ENCODE assay signal across 23 cellular contexts in genomic region chr14:20712900-20713299, GRCh38. TPM values are rescaled to one million over a fixed set of nuclear protein-coding genes. Genes with fewer than 3 reads are reported as not detected.
DNase-seq lines count a peak whose midpoint lies in the region; ATAC-seq, FAIRE-seq and TF ChIP-seq lines count a peak whose summit lies in the region.
"Had no signal": no experiment of that assay in that cellular context is flagged by ENCODE, and none has a peak within 500 bp of the region (broad histone marks: within the 10 kb centered on the region; RNA-seq: fewer than 3 reads in every experiment).

No MANE protein-coding gene starts in this region.

- H3K9me3 ChIP-seq in liver (ENCODE audit: control insufficient read depth in 4 of 4, low read length in 3 of 4), result no peaks in the 10 kb centered on the region
- no peaks in the 10 kb centered on the region for H3K9me3 ChIP-seq in HepG2 (ENCODE audit: low read length)
- H3K9me3 ChIP-seq: BLaER1 had no signal

- no peak for TF ChIP-seq EP300 in HepG2 (IDR thresholded peaks at IDR 0.05; ENCODE audit: low read depth in 2 of 2, low read length in 2 of 2)
- no peak for TF ChIP-seq EP300 in HepG2 (CRISPR knock-in tag; IDR thresholded peaks at IDR 0.05; ENCODE audit: borderline replicate concordance)

- no peak overlapping the region for H3K4me2 ChIP-seq in HepG2 (ENCODE audit: low read depth, low read length)
- H3K4me2 ChIP-seq: BLaER1 had no signal

- POLR2A ChIA-PET in HepG2 (lab: Yijun Ruan, JAX), result no interaction called here

- in situ Hi-C loops in HepG2 (cut with HindIII; ENCODE audit: extremely low pct_ligation_motif_present, low pct_unique_long_range_greater_than_20kb), result no loop called here

- H3K9ac ChIP-seq in liver (ENCODE audit: low read depth in 1 of 2, low read length in 2 of 2) (no peak overlapping the region), HepG2 (ENCODE audit: insufficient read depth, low read depth, low read length) (no peak overlapping the region)
- H3K9ac ChIP-seq: BLaER1 had no signal

- TF ChIP-seq RAD21 in liver (IDR thresholded peaks at IDR 0.05) (no peak), HepG2 (CRISPR knock-in tag; IDR thresholded peaks at IDR 0.05) (no peak)

- H3K27ac Mint-ChIP-seq in dendritic cell treated with granulocyte-macrophage colony-stimulating factor and Interleukin-4, amounts not matched to agents 40 ng/mL and 50 ng/mL, for 4 days, result peak overlapping the region; percentile 96
- H3K27ac Mint-ChIP-seq in naive B cell, result peak overlapping the region in 2 of 6 donors; percentile 90
- H3K27ac Mint-ChIP-seq: CD4-positive, CD25-positive, alpha-beta regulatory T cell had no signal

- H4K20me1 ChIP-seq in HepG2 (ENCODE audit: insufficient read depth, low read length), result no peaks in the 10 kb centered on the region
- H4K20me1 ChIP-seq: BLaER1 had no signal

- DNase-seq in HepG2 (ENCODE audit: low spot score), result no peak
- DNase-seq in naive B cell, result no peak
- no peak for DNase-seq in RKO (ENCODE audit: low spot score)
- DNase-seq in Kasumi-1 (lab: John Stamatoyannopoulos, UW), result no peak
- DNase-seq in NCI-H1105 (lab: John Stamatoyannopoulos, UW), result no peak
- DNase-seq: 8988T; ACHN; CD4-positive, CD25-positive, alpha-beta regulatory T cell; NCI-H1092 treated with DMSO at 0.1 percent for 48 hours; NCI-H146; NCI-H1930; NCI-H2107; NCI-H524; NCI-H748 treated with DMSO at 0.1 percent for 48 hours; NK-92 treated with Interleukin-12 subunit alpha and Interleukin-12 subunit beta, amount 100 ng/mL, for 24 hours; SHP77 treated with DMSO at 0.1 percent for 48 hours had no signal

- BruUV-seq in HepG2 (replicated peaks; lab: Mats Ljungman, UMichigan), result no TSS peak

- H3K27me3 ChIP-seq in liver (ENCODE audit: control insufficient read depth in 4 of 4, insufficient read depth in 4 of 4, low read length in 3 of 4) (no peaks in the 10 kb centered on the region), HepG2 (ENCODE audit: control insufficient read depth in 1 of 2, insufficient read depth in 2 of 2, low read length in 2 of 2) (no peaks in the 10 kb centered on the region)
- H3K27me3 ChIP-seq: BLaER1 had no signal

- H3K4me1 ChIP-seq in liver (ENCODE audit: control insufficient read depth in 4 of 4, insufficient read depth in 4 of 4, low read length in 3 of 4) (no peaks in the 10 kb centered on the region), HepG2 (ENCODE audit: insufficient read depth, low read length) (peaks cover under 1% of the 10 kb centered on the region; the same call in 1 of the 2 replicates)
- H3K4me1 ChIP-seq: BLaER1 had no signal

- peak overlapping the region; percentile 62 for H3K4me3 Mint-ChIP-seq in dendritic cell treated with granulocyte-macrophage colony-stimulating factor and Interleukin-4, amounts not matched to agents 40 ng/mL and 50 ng/mL, for 4 days
- peak overlapping the region in 7 of 8 donors; percentile 0 to 59 (median 26) for H3K4me3 Mint-ChIP-seq in naive B cell
- H3K4me3 Mint-ChIP-seq: CD4-positive, CD25-positive, alpha-beta regulatory T cell had no signal

- no peak overlapping the region for H3K27ac ChIP-seq in liver (ENCODE audit: low read depth in 1 of 2, low read length in 2 of 2)
- no peak overlapping the region for H3K27ac ChIP-seq in HepG2 (ENCODE audit: extremely low read length, insufficient read depth, low read length)
- H3K27ac ChIP-seq: BLaER1, HL-60 had no signal

- TF ChIP-seq POLR2A in HepG2 (IDR thresholded peaks at IDR 0.05; ENCODE audit: insufficient read depth in 1 of 2, low read depth in 2 of 2, low read length in 2 of 2), result no peak

- no peak for TF ChIP-seq CTCF in liver (IDR thresholded peaks at IDR 0.05; ENCODE audit: low read depth, low read length, missing input control)
- no peak for TF ChIP-seq CTCF in HepG2 (CRISPR knock-in tag; IDR thresholded peaks at IDR 0.05)

- H3K4me1 Mint-ChIP-seq in dendritic cell treated with granulocyte-macrophage colony-stimulating factor and Interleukin-4, amounts not matched to agents 40 ng/mL and 50 ng/mL, for 4 days (ENCODE audit: low read depth), result peaks cover 52% of the 10 kb centered on the region
- peaks cover 41 to 66% (median 53%) of the 10 kb centered on the region in 3 donors for H3K4me1 Mint-ChIP-seq in naive B cell
- H3K4me1 Mint-ChIP-seq: CD4-positive, CD25-positive, alpha-beta regulatory T cell had no signal

- FAIRE-seq in HepG2 (lab: Jason Lieb, UNC), result no peak
- FAIRE-seq: D721Med had no signal

- ATAC-seq in HepG2 (no peak), naive B cell (ENCODE audit: low read depth in 2 of 2) (no peak)
- ATAC-seq: HCT116 had no signal

- CTCF ChIA-PET in HepG2 (lab: Yijun Ruan, JAX; ENCODE audit: low intra/inter-chr PET ratio, low total read pairs), result no interaction called here

- no peaks in the 10 kb centered on the region for H3K79me2 ChIP-seq in HepG2 (ENCODE audit: insufficient read depth, low read length)

- H3K4me3 ChIP-seq in liver (ENCODE audit: low read depth in 1 of 3, low read length in 3 of 3) (no peak overlapping the region), HepG2 (replicated peaks in 1 of 3; ENCODE audit: insufficient read depth in 1 of 3, low read depth in 2 of 3, low read length in 3 of 3) (no peak overlapping the region)
- H3K4me3 ChIP-seq: BLaER1 had no signal

- WGBS in liver, result 50% methylated on average over 2 of the region's 2 CpGs
- WGBS in HepG2 (ENCODE audit: low lambda C conversion rate), result 8% methylated on average over 2 of the region's 2 CpGs

- H3K27me3 Mint-ChIP-seq in dendritic cell treated with granulocyte-macrophage colony-stimulating factor and Interleukin-4, amounts not matched to agents 40 ng/mL and 50 ng/mL, for 4 days, result no peaks in the 10 kb centered on the region
- no peaks in the 10 kb centered on the region for H3K27me3 Mint-ChIP-seq in naive B cell

- H3K36me3 ChIP-seq in liver (ENCODE audit: control insufficient read depth in 4 of 4, insufficient read depth in 3 of 4, low read depth in 1 of 4, low read length in 3 of 4) (no peaks in the 10 kb centered on the region), HepG2 (replicated peaks in 1 of 2; ENCODE audit: control insufficient read depth in 1 of 2, insufficient read depth in 2 of 2, low read length in 2 of 2) (no peaks in the 10 kb centered on the region)
- H3K36me3 ChIP-seq: BLaER1 had no signal

- H3K36me3 Mint-ChIP-seq in dendritic cell treated with granulocyte-macrophage colony-stimulating factor and Interleukin-4, amounts not matched to agents 40 ng/mL and 50 ng/mL, for 4 days (ENCODE audit: low read depth), result no peaks in the 10 kb centered on the region
- peaks cover 7 to 10% of the 10 kb centered on the region in 2 donors for H3K36me3 Mint-ChIP-seq in naive B cell
- H3K36me3 Mint-ChIP-seq: CD4-positive, CD25-positive, alpha-beta regulatory T cell had no signal

- intact Hi-C loops in HepG2 (cut with micrococcal nuclease; ENCODE audit: unreplicated experiment), result no loop called here
- intact Hi-C loops in dendritic cell treated with granulocyte-macrophage colony-stimulating factor and Interleukin-4, amounts not matched to agents 40 ng/mL and 50 ng/mL, for 4 days (cut with micrococcal nuclease), result no loop called here

- no peaks in the 10 kb centered on the region for H3K9me3 Mint-ChIP-seq in dendritic cell treated with granulocyte-macrophage colony-stimulating factor and Interleukin-4, amounts not matched to agents 40 ng/mL and 50 ng/mL, for 4 days
- H3K9me3 Mint-ChIP-seq in naive B cell, result peaks cover 0 to 14% (median 4%) of the 10 kb centered on the region in 7 donors
- H3K9me3 Mint-ChIP-seq: CD4-positive, CD25-positive, alpha-beta regulatory T cell had no signal

- no peak overlapping the region for H2AFZ ChIP-seq in HepG2 (ENCODE audit: low read length)

RNA-seq across cellular contexts. Expression of gene ANG, which starts 24.3 kb away (rescaled TPM):
- total RNA-seq in liver (1,000 to 10,000 TPM in 1 of 2 donors, 100 to 1,000 TPM in 1; 153 to 1,589 TPM), HepG2 (2016; rRNA removed; fragmentation: Illumina TruSeq; extraction: Trizol) (50.4 and 83.6 TPM in 2 replicates)
- polyA plus RNA-seq in liver (1,000 to 10,000 TPM; 1,170 to 2,524 TPM), HepG2 (2011; rRNA removed) (401 and 507 TPM in 2 replicates), naive B cell (ENCODE audit: low read depth in 6 of 6) (under 1 TPM in 3 of 6 donors, not detected in 3; 0.53 to 0.63 (median 0.57) TPM)
- total RNA-seq in HepG2 (2016; cell fraction: cytosol; rRNA removed; fragmentation: Illumina TruSeq; extraction: Trizol; ENCODE audit: low read depth), result 23.2 and 27.0 TPM in 2 replicates
- 48.4 and 82.5 TPM in 2 replicates for total RNA-seq in HepG2 (2016; cell fraction: insoluble cytoplasmic fraction; rRNA removed; fragmentation: Illumina TruSeq; extraction: Trizol)
- total RNA-seq in HepG2 (2016; cell fraction: membrane; rRNA removed; fragmentation: Illumina TruSeq; extraction: Trizol), result 22.2 and 27.0 TPM in 2 replicates
- total RNA-seq in HepG2 (2016; cell fraction: nucleus; rRNA removed; fragmentation: Illumina TruSeq; extraction: Trizol), result 69.5 and 76.6 TPM in 2 replicates
- 420 and 539 TPM in 2 replicates for polyA plus RNA-seq in HepG2 (2011; cell fraction: cytosol; rRNA removed)
- 150 and 205 TPM in 2 replicates for polyA plus RNA-seq in HepG2 (2011; cell fraction: nucleus; rRNA removed)
- polyA plus RNA-seq in HepG2 (2012), result 329 and 401 TPM in 2 replicates
- polyA plus RNA-seq in HepG2 (2016; cell fraction: cytosol; fragmentation: Illumina TruSeq; extraction: Trizol; ENCODE audit: low read depth), result 25.5 and 31.5 TPM in 2 replicates
- 65.2 and 70.4 TPM in 2 replicates for polyA plus RNA-seq in HepG2 (2016; cell fraction: insoluble cytoplasmic fraction; fragmentation: Illumina TruSeq; extraction: Trizol; ENCODE audit: low read depth)
- polyA plus RNA-seq in HepG2 (2016; cell fraction: membrane; fragmentation: Illumina TruSeq; extraction: Trizol; ENCODE audit: low read depth), result 23.0 and 26.6 TPM in 2 replicates
- polyA plus RNA-seq in HepG2 (2016; cell fraction: nucleus; fragmentation: Illumina TruSeq; extraction: Trizol; ENCODE audit: insufficient read depth, low read depth), result 153 and 158 TPM in 2 replicates
- 12.3 and 417 TPM in 2 replicates for polyA minus RNA-seq in HepG2 (2011; rRNA and poly(A)+ RNA removed; ENCODE audit: low replicate concordance)
- polyA minus RNA-seq in HepG2 (2011; cell fraction: cytosol; rRNA and poly(A)+ RNA removed), result 112 and 146 TPM in 2 replicates
- 99.3 and 162 TPM in 2 replicates for polyA minus RNA-seq in HepG2 (2011; cell fraction: nucleus; rRNA and poly(A)+ RNA removed)

RNA-seq across cellular contexts. Expression of gene RNASE4, which starts 28.5 kb away (rescaled TPM):
- total RNA-seq in liver (100 to 1,000 TPM; 129 to 191 TPM), HepG2 (2016; rRNA removed; fragmentation: Illumina TruSeq; extraction: Trizol) (72.6 and 109 TPM in 2 replicates)
- polyA plus RNA-seq in liver (100 to 1,000 TPM; 176 to 319 TPM), HepG2 (2011; rRNA removed) (983 and 1,053 TPM in 2 replicates), naive B cell (ENCODE audit: low read depth in 6 of 6) (under 1 TPM in 5 of 6 donors, not detected in 1; 0.18 to 0.61 (median 0.34) TPM)
- total RNA-seq in HepG2 (2016; cell fraction: cytosol; rRNA removed; fragmentation: Illumina TruSeq; extraction: Trizol; ENCODE audit: low read depth), result 10.9 and 11.4 TPM in 2 replicates
- 67.4 and 98.7 TPM in 2 replicates for total RNA-seq in HepG2 (2016; cell fraction: insoluble cytoplasmic fraction; rRNA removed; fragmentation: Illumina TruSeq; extraction: Trizol)
- 28.9 and 30.2 TPM in 2 replicates for total RNA-seq in HepG2 (2016; cell fraction: membrane; rRNA removed; fragmentation: Illumina TruSeq; extraction: Trizol)
- 95.6 and 108 TPM in 2 replicates for total RNA-seq in HepG2 (2016; cell fraction: nucleus; rRNA removed; fragmentation: Illumina TruSeq; extraction: Trizol)
- polyA plus RNA-seq in HepG2 (2011; cell fraction: cytosol; rRNA removed), result 857 and 1,050 TPM in 2 replicates
- polyA plus RNA-seq in HepG2 (2011; cell fraction: nucleus; rRNA removed), result 311 and 364 TPM in 2 replicates
- polyA plus RNA-seq in HepG2 (2012), result 204 and 361 TPM in 2 replicates
- polyA plus RNA-seq in HepG2 (2016; cell fraction: cytosol; fragmentation: Illumina TruSeq; extraction: Trizol; ENCODE audit: low read depth), result 16.1 and 18.9 TPM in 2 replicates
- polyA plus RNA-seq in HepG2 (2016; cell fraction: insoluble cytoplasmic fraction; fragmentation: Illumina TruSeq; extraction: Trizol; ENCODE audit: low read depth), result 74.2 and 86.3 TPM in 2 replicates
- 32.5 and 32.6 TPM in 2 replicates for polyA plus RNA-seq in HepG2 (2016; cell fraction: membrane; fragmentation: Illumina TruSeq; extraction: Trizol; ENCODE audit: low read depth)
- 155 and 191 TPM in 2 replicates for polyA plus RNA-seq in HepG2 (2016; cell fraction: nucleus; fragmentation: Illumina TruSeq; extraction: Trizol; ENCODE audit: insufficient read depth, low read depth)
- 8.4 and 784 TPM in 2 replicates for polyA minus RNA-seq in HepG2 (2011; rRNA and poly(A)+ RNA removed; ENCODE audit: low replicate concordance)
- polyA minus RNA-seq in HepG2 (2011; cell fraction: cytosol; rRNA and poly(A)+ RNA removed), result 239 and 293 TPM in 2 replicates
- polyA minus RNA-seq in HepG2 (2011; cell fraction: nucleus; rRNA and poly(A)+ RNA removed), result 93.9 and 153 TPM in 2 replicates

RNA-seq across cellular contexts. Expression of gene EDDM3A, which starts 32.8 kb away (rescaled TPM):
- total RNA-seq in liver, result not detected
- polyA plus RNA-seq in liver, result not detected
- not detected in 2 replicates for total RNA-seq in HepG2 (2016; rRNA removed; fragmentation: Illumina TruSeq; extraction: Trizol)
- not detected in 2 replicates for total RNA-seq in HepG2 (2016; cell fraction: cytosol; rRNA removed; fragmentation: Illumina TruSeq; extraction: Trizol; ENCODE audit: low read depth)
- total RNA-seq in HepG2 (2016; cell fraction: insoluble cytoplasmic fraction; rRNA removed; fragmentation: Illumina TruSeq; extraction: Trizol), result not detected in 2 replicates
- not detected in 2 replicates for total RNA-seq in HepG2 (2016; cell fraction: membrane; rRNA removed; fragmentation: Illumina TruSeq; extraction: Trizol)
- not detected in 2 replicates for total RNA-seq in HepG2 (2016; cell fraction: nucleus; rRNA removed; fragmentation: Illumina TruSeq; extraction: Trizol)
- polyA plus RNA-seq in HepG2 (2011; rRNA removed), result not detected in 2 replicates
- polyA plus RNA-seq in HepG2 (2011; cell fraction: cytosol; rRNA removed), result not detected in 2 replicates
- polyA plus RNA-seq in HepG2 (2011; cell fraction: nucleus; rRNA removed), result not detected in 2 replicates
- not detected in 2 replicates for polyA plus RNA-seq in HepG2 (2012)
- polyA plus RNA-seq in HepG2 (2016; cell fraction: cytosol; fragmentation: Illumina TruSeq; extraction: Trizol; ENCODE audit: low read depth), result not detected in 2 replicates
- polyA plus RNA-seq in HepG2 (2016; cell fraction: insoluble cytoplasmic fraction; fragmentation: Illumina TruSeq; extraction: Trizol; ENCODE audit: low read depth), result not detected in 2 replicates
- not detected in 2 replicates for polyA plus RNA-seq in HepG2 (2016; cell fraction: membrane; fragmentation: Illumina TruSeq; extraction: Trizol; ENCODE audit: low read depth)
- polyA plus RNA-seq in HepG2 (2016; cell fraction: nucleus; fragmentation: Illumina TruSeq; extraction: Trizol; ENCODE audit: insufficient read depth, low read depth), result not detected in 2 replicates
- polyA minus RNA-seq in HepG2 (2011; rRNA and poly(A)+ RNA removed; ENCODE audit: low replicate concordance), result not detected in 2 replicates
- polyA minus RNA-seq in HepG2 (2011; cell fraction: cytosol; rRNA and poly(A)+ RNA removed), result not detected in 2 replicates
- polyA minus RNA-seq in HepG2 (2011; cell fraction: nucleus; rRNA and poly(A)+ RNA removed), result not detected in 2 replicates
- under 1 TPM in 3 of 6 donors, not detected in 3; 0.31 to 0.52 (median 0.47) TPM for polyA plus RNA-seq in naive B cell (ENCODE audit: low read depth in 6 of 6)
- total RNA-seq: CD4-positive, CD25-positive, alpha-beta regulatory T cell; H4 had no signal
- polyA plus RNA-seq: CD4-positive, CD25-positive, alpha-beta regulatory T cell had no signal

RNA-seq across cellular contexts. Expression of gene EDDM3B, which starts 55.3 kb away (rescaled TPM):
- total RNA-seq in liver, result not detected
- not detected for polyA plus RNA-seq in liver
- total RNA-seq in HepG2 (2016; rRNA removed; fragmentation: Illumina TruSeq; extraction: Trizol), result not detected in 2 replicates
- not detected in 2 replicates for total RNA-seq in HepG2 (2016; cell fraction: cytosol; rRNA removed; fragmentation: Illumina TruSeq; extraction: Trizol; ENCODE audit: low read depth)
- total RNA-seq in HepG2 (2016; cell fraction: insoluble cytoplasmic fraction; rRNA removed; fragmentation: Illumina TruSeq; extraction: Trizol), result not detected in 2 replicates
- total RNA-seq in HepG2 (2016; cell fraction: membrane; rRNA removed; fragmentation: Illumina TruSeq; extraction: Trizol), result not detected in 2 replicates
- total RNA-seq in HepG2 (2016; cell fraction: nucleus; rRNA removed; fragmentation: Illumina TruSeq; extraction: Trizol), result not detected in 2 replicates
- polyA plus RNA-seq in HepG2 (2011; rRNA removed), result not detected in 2 replicates
- not detected in 2 replicates for polyA plus RNA-seq in HepG2 (2011; cell fraction: cytosol; rRNA removed)
- not detected in 2 replicates for polyA plus RNA-seq in HepG2 (2011; cell fraction: nucleus; rRNA removed)
- polyA plus RNA-seq in HepG2 (2012), result not detected in 2 replicates
- not detected in 2 replicates for polyA plus RNA-seq in HepG2 (2016; cell fraction: cytosol; fragmentation: Illumina TruSeq; extraction: Trizol; ENCODE audit: low read depth)
- polyA plus RNA-seq in HepG2 (2016; cell fraction: insoluble cytoplasmic fraction; fragmentation: Illumina TruSeq; extraction: Trizol; ENCODE audit: low read depth), result not detected in 2 replicates
- not detected in 2 replicates for polyA plus RNA-seq in HepG2 (2016; cell fraction: membrane; fragmentation: Illumina TruSeq; extraction: Trizol; ENCODE audit: low read depth)
- polyA plus RNA-seq in HepG2 (2016; cell fraction: nucleus; fragmentation: Illumina TruSeq; extraction: Trizol; ENCODE audit: insufficient read depth, low read depth), result not detected in 2 replicates
- polyA minus RNA-seq in HepG2 (2011; rRNA and poly(A)+ RNA removed; ENCODE audit: low replicate concordance), result not detected in 2 replicates
- not detected in 2 replicates for polyA minus RNA-seq in HepG2 (2011; cell fraction: cytosol; rRNA and poly(A)+ RNA removed)
- polyA minus RNA-seq in HepG2 (2011; cell fraction: nucleus; rRNA and poly(A)+ RNA removed), result not detected in 2 replicates
- polyA plus RNA-seq in naive B cell (ENCODE audit: low read depth in 6 of 6), result not detected
- total RNA-seq: CD4-positive, CD25-positive, alpha-beta regulatory T cell; H4 had no signal
- polyA plus RNA-seq: CD4-positive, CD25-positive, alpha-beta regulatory T cell had no signal

Comparison
In these comparisons a context has a peak if more than half of its experiments do, and no peak if none do; other contexts are left out.
1. RNA of gene ANG, which starts 24.3 kb away (polyA plus RNA-seq): 1,170 to 2,524 TPM in liver and 23.0 to 539 TPM in HepG2; 0.53 to 0.63 TPM in naive B cell; every median in the first group is over 10 times any median in the second.
2. RNA of gene RNASE4, which starts 28.5 kb away (polyA plus RNA-seq): 16.1 to 1,053 TPM in HepG2 and 176 to 319 TPM in liver; 0.18 to 0.61 TPM in naive B cell; every median in the first group is over 10 times any median in the second.